ENCODE assay signal across 18 cellular contexts in genomic region chr3:27717200-27717852, GRCh38. TPM values are rescaled to one million over a fixed set of nuclear protein-coding genes. Genes with fewer than 3 reads are reported as not detected.
DNase-seq lines count a peak whose midpoint lies in the region; ATAC-seq and TF ChIP-seq lines count a peak whose summit lies in the region.
"Had no signal": no experiment of that assay in that cellular context is flagged by ENCODE, and none has a peak within 500 bp of the region (broad histone marks: within the 10 kb centered on the region; RNA-seq: fewer than 3 reads in every experiment).

No MANE protein-coding gene starts in this region.

- no peak overlapping the region for H2AFZ ChIP-seq in GM23338

- H3K79me2 ChIP-seq in GM23338 (replicated peaks; ENCODE audit: insufficient read depth): no peaks in the 10 kb centered on the region

- H3K27me3 ChIP-seq in CD8-positive, alpha-beta T cell (ENCODE audit: insufficient read depth, low read length): peaks cover 11% of the 10 kb centered on the region
- peaks cover 100% of the 10 kb centered on the region for H3K27me3 ChIP-seq in GM23338 (ENCODE audit: insufficient read depth)

- H3K9me2 ChIP-seq in GM23338 (ENCODE audit: insufficient read depth): no peaks in the 10 kb centered on the region

- intact Hi-C loops in CD8-positive, alpha-beta T cell (cut with DNase I, micrococcal nuclease): no loop called here
- intact Hi-C loops in natural killer cell (cut with micrococcal nuclease): loop anchor here (5.0 kb wide), 3 partner anchors 185 to 370 kb away; partner anchors contain the start of gene SLC4A7

- peak overlapping the region; percentile 93 for H3K4me3 Mint-ChIP-seq in CD8-positive, alpha-beta T cell
- H3K4me3 Mint-ChIP-seq in GM23338: peak overlapping the region; percentile 18; the same call in 1 of the 3 replicates
- H3K4me3 Mint-ChIP-seq in brain: peak overlapping the region in 4 of 5 experiments; percentile 13 to 88 (median 76)
- H3K4me3 Mint-ChIP-seq in natural killer cell: peak overlapping the region; percentile 100
- H3K4me3 Mint-ChIP-seq: B cell; CD4-positive, alpha-beta T cell had no signal

- DNase-seq in CD8-positive, alpha-beta T cell: no peak
- peak; percentile 30 for DNase-seq in GM23338 (ENCODE audit: low spot score)
- no peak for DNase-seq in natural killer cell
- no peak for DNase-seq in NCI-H510A (lab: John Stamatoyannopoulos, UW)
- DNase-seq in KG1 (lab: John Stamatoyannopoulos, UW): no peak
- no peak for DNase-seq in NCI-H2029 treated with DMSO at 0.1 percent for 48 hours (lab: John Stamatoyannopoulos, UW)
- DNase-seq: CD4-positive, alpha-beta T cell; DMS79; HCEC 1CT; NCI-H1105; NCI-H1694 treated with DMSO at 0.1 percent for 48 hours; NCI-H226; NCI-H526; Right ventricle myocardium superior had no signal

- no peaks in the 10 kb centered on the region for H3K9me3 Mint-ChIP-seq in CD8-positive, alpha-beta T cell
- H3K9me3 Mint-ChIP-seq in GM23338 (peaks cover 3% of the 10 kb centered on the region; the same call in 1 of the 3 replicates), brain (peaks cover 0 to 11% (median 5%) of the 10 kb centered on the region in 5 experiments), natural killer cell (no peaks in the 10 kb centered on the region)
- H3K9me3 Mint-ChIP-seq: CD4-positive, alpha-beta T cell had no signal

- peaks cover 30% of the 10 kb centered on the region for H3K36me3 Mint-ChIP-seq in CD8-positive, alpha-beta T cell
- H3K36me3 Mint-ChIP-seq in GM23338 (ENCODE audit: low read depth) (no peaks in the 10 kb centered on the region), brain (no peaks in the 10 kb centered on the region), natural killer cell (peaks cover 37% of the 10 kb centered on the region)
- H3K36me3 Mint-ChIP-seq: IgD-negative memory B cell had no signal

- H3K4me2 ChIP-seq in GM23338: peak overlapping the region; percentile 90

- no peak overlapping the region for H3K4me3 ChIP-seq in CD8-positive, alpha-beta T cell (ENCODE audit: low read depth, low read length)
- peak overlapping the region; percentile 41; the same call in 1 of the 2 replicates for H3K4me3 ChIP-seq in GM23338

- H3K9me3 ChIP-seq in CD8-positive, alpha-beta T cell (ENCODE audit: low read length): no peaks in the 10 kb centered on the region

- peaks cover 3% of the 10 kb centered on the region for H3K36me3 ChIP-seq in CD8-positive, alpha-beta T cell (ENCODE audit: insufficient read depth, low read length)
- no peaks in the 10 kb centered on the region for H3K36me3 ChIP-seq in GM23338 (ENCODE audit: insufficient read depth)

- no peak overlapping the region for H3K27ac ChIP-seq in CD8-positive, alpha-beta T cell (ENCODE audit: low read depth, low read length)
- no peak overlapping the region for H3K27ac ChIP-seq in GM23338 (ENCODE audit: low read depth)

- H3K4me1 ChIP-seq in CD8-positive, alpha-beta T cell (ENCODE audit: insufficient read depth, low read length): peaks cover 25% of the 10 kb centered on the region
- peaks cover 80% of the 10 kb centered on the region for H3K4me1 ChIP-seq in GM23338 (ENCODE audit: insufficient read depth)

- no peak for TF ChIP-seq CTCF in CD8-positive, alpha-beta T cell (IDR thresholded peaks at IDR 0.05)
- TF ChIP-seq CTCF in GM23338 (conservative IDR thresholded peaks at IDR 0.05; ENCODE audit: low read depth in 2 of 2) (no peak), brain (conservative IDR thresholded peaks at IDR 0.05) (no peak), natural killer cell (IDR thresholded peaks at IDR 0.05) (no peak)

- CTCF ChIA-PET in CD8-positive, alpha-beta T cell (lab: Charles Lee): interaction anchor here (1.3 to 2.9 kb wide), 2 partner anchors 600 to 611 kb away, joined by 7 to 8 read pairs; no protein-coding TSS in a partner anchor

- peaks cover 44% of the 10 kb centered on the region for H3F3A ChIP-seq in GM23338 (replicated peaks; ENCODE audit: low read depth)

- peak overlapping the region; percentile 86 for H3K27ac Mint-ChIP-seq in CD8-positive, alpha-beta T cell
- no peak overlapping the region for H3K27ac Mint-ChIP-seq in GM23338
- peak overlapping the region in 2 of 5 experiments; percentile 68 to 86 for H3K27ac Mint-ChIP-seq in brain
- H3K27ac Mint-ChIP-seq in natural killer cell: peak overlapping the region; percentile 93 to 98
- H3K27ac Mint-ChIP-seq: B cell; CD4-positive, alpha-beta T cell had no signal

- peaks cover 58% of the 10 kb centered on the region for H3K4me1 Mint-ChIP-seq in CD8-positive, alpha-beta T cell (ENCODE audit: low read depth)
- H3K4me1 Mint-ChIP-seq in GM23338: peaks cover 78% of the 10 kb centered on the region
- peaks cover 39% of the 10 kb centered on the region for H3K4me1 Mint-ChIP-seq in brain
- H3K4me1 Mint-ChIP-seq in natural killer cell: peaks cover 79 to 88% of the 10 kb centered on the region in 2 donors

- POLR2A ChIA-PET in CD8-positive, alpha-beta T cell (lab: Charles Lee): interaction anchor here (1.5 kb wide), 1 partner anchor 631 kb away, joined by 6 read pairs; the partner anchor contains the start of genes AZI2 and ZCWPW2

- ATAC-seq in CD8-positive, alpha-beta T cell: no peak
- ATAC-seq in GM23338 (no peak), natural killer cell (no peak)

- peaks cover 13% of the 10 kb centered on the region for H3K27me3 Mint-ChIP-seq in CD8-positive, alpha-beta T cell (ENCODE audit: low read depth)
- H3K27me3 Mint-ChIP-seq in GM23338 (ENCODE audit: insufficient read depth, low read depth, poor library complexity): peaks cover 95% of the 10 kb centered on the region
- H3K27me3 Mint-ChIP-seq in brain: peaks cover 96% of the 10 kb centered on the region
- peaks cover 0 to 3% of the 10 kb centered on the region in 2 donors for H3K27me3 Mint-ChIP-seq in natural killer cell (ENCODE audit: low read depth in 2 of 2)

- peaks cover 13% of the 10 kb centered on the region; the same call in 1 of the 2 replicates for H4K20me1 ChIP-seq in GM23338 (replicated peaks; ENCODE audit: insufficient read depth)

TF ChIP-seq in GM23338, 12 proteins besides CTCF, POLR2A, EP300 and RAD21 (continues in another document):
- TF ChIP-seq, protein P1, sequence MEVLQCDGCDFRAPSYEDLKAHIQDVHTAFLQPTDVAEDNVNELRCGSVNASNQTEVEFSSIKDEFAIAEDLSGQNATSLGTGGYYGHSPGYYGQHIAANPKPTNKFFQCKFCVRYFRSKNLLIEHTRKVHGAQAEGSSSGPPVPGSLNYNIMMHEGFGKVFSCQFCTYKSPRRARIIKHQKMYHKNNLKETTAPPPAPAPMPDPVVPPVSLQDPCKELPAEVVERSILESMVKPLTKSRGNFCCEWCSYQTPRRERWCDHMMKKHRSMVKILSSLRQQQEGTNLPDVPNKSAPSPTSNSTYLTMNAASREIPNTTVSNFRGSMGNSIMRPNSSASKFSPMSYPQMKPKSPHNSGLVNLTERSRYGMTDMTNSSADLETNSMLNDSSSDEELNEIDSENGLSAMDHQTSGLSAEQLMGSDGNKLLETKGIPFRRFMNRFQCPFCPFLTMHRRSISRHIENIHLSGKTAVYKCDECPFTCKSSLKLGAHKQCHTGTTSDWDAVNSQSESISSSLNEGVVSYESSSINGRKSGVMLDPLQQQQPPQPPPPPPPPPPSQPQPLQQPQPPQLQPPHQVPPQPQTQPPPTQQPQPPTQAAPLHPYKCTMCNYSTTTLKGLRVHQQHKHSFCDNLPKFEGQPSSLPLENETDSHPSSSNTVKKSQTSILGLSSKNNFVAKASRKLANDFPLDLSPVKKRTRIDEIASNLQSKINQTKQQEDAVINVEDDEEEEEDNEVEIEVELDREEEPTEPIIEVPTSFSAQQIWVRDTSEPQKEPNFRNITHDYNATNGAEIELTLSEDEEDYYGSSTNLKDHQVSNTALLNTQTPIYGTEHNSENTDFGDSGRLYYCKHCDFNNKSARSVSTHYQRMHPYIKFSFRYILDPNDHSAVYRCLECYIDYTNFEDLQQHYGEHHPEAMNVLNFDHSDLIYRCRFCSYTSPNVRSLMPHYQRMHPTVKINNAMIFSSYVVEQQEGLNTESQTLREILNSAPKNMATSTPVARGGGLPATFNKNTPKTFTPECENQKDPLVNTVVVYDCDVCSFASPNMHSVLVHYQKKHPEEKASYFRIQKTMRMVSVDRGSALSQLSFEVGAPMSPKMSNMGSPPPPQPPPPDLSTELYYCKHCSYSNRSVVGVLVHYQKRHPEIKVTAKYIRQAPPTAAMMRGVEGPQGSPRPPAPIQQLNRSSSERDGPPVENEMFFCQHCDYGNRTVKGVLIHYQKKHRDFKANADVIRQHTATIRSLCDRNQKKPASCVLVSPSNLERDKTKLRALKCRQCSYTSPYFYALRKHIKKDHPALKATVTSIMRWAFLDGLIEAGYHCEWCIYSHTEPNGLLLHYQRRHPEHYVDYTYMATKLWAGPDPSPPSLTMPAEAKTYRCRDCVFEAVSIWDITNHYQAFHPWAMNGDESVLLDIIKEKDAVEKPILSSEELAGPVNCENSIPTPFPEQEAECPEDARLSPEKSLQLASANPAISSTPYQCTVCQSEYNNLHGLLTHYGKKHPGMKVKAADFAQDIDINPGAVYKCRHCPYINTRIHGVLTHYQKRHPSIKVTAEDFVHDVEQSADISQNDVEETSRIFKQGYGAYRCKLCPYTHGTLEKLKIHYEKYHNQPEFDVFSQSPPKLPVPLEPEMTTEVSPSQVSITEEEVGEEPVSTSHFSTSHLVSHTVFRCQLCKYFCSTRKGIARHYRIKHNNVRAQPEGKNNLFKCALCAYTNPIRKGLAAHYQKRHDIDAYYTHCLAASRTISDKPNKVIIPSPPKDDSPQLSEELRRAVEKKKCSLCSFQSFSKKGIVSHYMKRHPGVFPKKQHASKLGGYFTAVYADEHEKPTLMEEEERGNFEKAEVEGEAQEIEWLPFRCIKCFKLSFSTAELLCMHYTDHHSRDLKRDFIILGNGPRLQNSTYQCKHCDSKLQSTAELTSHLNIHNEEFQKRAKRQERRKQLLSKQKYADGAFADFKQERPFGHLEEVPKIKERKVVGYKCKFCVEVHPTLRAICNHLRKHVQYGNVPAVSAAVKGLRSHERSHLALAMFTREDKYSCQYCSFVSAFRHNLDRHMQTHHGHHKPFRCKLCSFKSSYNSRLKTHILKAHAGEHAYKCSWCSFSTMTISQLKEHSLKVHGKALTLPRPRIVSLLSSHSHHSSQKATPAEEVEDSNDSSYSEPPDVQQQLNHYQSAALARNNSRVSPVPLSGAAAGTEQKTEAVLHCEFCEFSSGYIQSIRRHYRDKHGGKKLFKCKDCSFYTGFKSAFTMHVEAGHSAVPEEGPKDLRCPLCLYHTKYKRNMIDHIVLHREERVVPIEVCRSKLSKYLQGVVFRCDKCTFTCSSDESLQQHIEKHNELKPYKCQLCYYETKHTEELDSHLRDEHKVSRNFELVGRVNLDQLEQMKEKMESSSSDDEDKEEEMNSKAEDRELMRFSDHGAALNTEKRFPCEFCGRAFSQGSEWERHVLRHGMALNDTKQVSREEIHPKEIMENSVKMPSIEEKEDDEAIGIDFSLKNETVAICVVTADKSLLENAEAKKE (CRISPR knock-in tag; IDR thresholded peaks at IDR 0.05): no peak
- no peak for TF ChIP-seq CREB1 (CRISPR knock-in tag; IDR thresholded peaks at IDR 0.05; ENCODE audit: low read depth)

RNA-seq across cellular contexts. Expression of gene EOMES, which starts 4.8 kb away (rescaled TPM):
- 1 to 10 TPM; 8.6 to 8.9 TPM for total RNA-seq in CD8-positive, alpha-beta T cell
- 0.10 TPM in 1 of 2 replicates, not detected in the other for total RNA-seq in GM23338 (2014; rRNA removed; shearing (Covaris generic))
- 0.10 TPM in 2 replicates for polyA plus RNA-seq in GM23338 (2016; fragmentation: Nextera tagmentation; extraction: Ambion mirVana)
- not detected for polyA plus RNA-seq in brain (ENCODE audit: insufficient read depth, low read depth, low replicate concordance)
- total RNA-seq in natural killer cell: 10 to 100 TPM; 30.3 to 64.0 (median 32.2) TPM
- total RNA-seq: LHCN-M2 had no signal

Comparison
In these comparisons a context has a peak if more than half of its experiments do, and no peak if none do; other contexts are left out.
1. H3K4me3 Mint-ChIP-seq: peak in every context shown above with its lines; median percentile 100 in natural killer cell; 93 in CD8-positive, alpha-beta T cell; 76 in brain; 18 in GM23338.